6 cellular contexts compared by ENCODE assay signal in genomic region chr19:51805396-51805795, GRCh38. TPM values are rescaled to one million over a fixed set of nuclear protein-coding genes. Genes with fewer than 3 reads are reported as not detected.
"Had no signal": no experiment of that assay in that cellular context is flagged by ENCODE, and none has a peak within 500 bp of the region (broad histone marks: within the 10 kb centered on the region; RNA-seq: fewer than 3 reads in every experiment).

No MANE protein-coding gene starts in this region.

RNA-seq across cellular contexts. Expression of gene FPR3, which starts 10.4 kb away (rescaled TPM):
- total RNA-seq: activated CD8-positive, alpha-beta T cell treated with anti-CD3 and anti-CD28 coated beads for 36 hours; activated naive CD8-positive, alpha-beta T cell treated with anti-CD3 and anti-CD28 coated beads for 36 hours; activated T-cell treated with anti-CD3 and anti-CD28 coated beads, Interleukin-2, amount 50 U/mL, for 72 hours; activated T-helper 2 cell treated with anti-CD3 and anti-CD28 coated beads, Interferon-gamma antibody, Interleukin-2, Interleukin-4, amounts not matched to agents 10 μg/mL and 5 μg/mL and 100 μg/mL, durations not matched to agents 14 hours and 24 hours and 36 hours; NCI-H460; T-helper 2 cell treated with Interferon-gamma antibody and Interleukin-4, amounts not matched to agents 100 ng/mL and 5 ng/mL, for 36 hours had no signal

RNA-seq across cellular contexts. Expression of gene FPR2, which starts 44.4 kb away (rescaled TPM):
- total RNA-seq: activated CD8-positive, alpha-beta T cell treated with anti-CD3 and anti-CD28 coated beads for 36 hours; activated naive CD8-positive, alpha-beta T cell treated with anti-CD3 and anti-CD28 coated beads for 36 hours; activated T-cell treated with anti-CD3 and anti-CD28 coated beads, Interleukin-2, amount 50 U/mL, for 72 hours; activated T-helper 2 cell treated with anti-CD3 and anti-CD28 coated beads, Interferon-gamma antibody, Interleukin-2, Interleukin-4, amounts not matched to agents 10 μg/mL and 5 μg/mL and 100 μg/mL, durations not matched to agents 14 hours and 24 hours and 36 hours; NCI-H460; T-helper 2 cell treated with Interferon-gamma antibody and Interleukin-4, amounts not matched to agents 100 ng/mL and 5 ng/mL, for 36 hours had no signal

RNA-seq across cellular contexts. Expression of gene FPR1, which starts 53.7 kb away (rescaled TPM):
- total RNA-seq: activated CD8-positive, alpha-beta T cell treated with anti-CD3 and anti-CD28 coated beads for 36 hours; activated naive CD8-positive, alpha-beta T cell treated with anti-CD3 and anti-CD28 coated beads for 36 hours; activated T-cell treated with anti-CD3 and anti-CD28 coated beads, Interleukin-2, amount 50 U/mL, for 72 hours; activated T-helper 2 cell treated with anti-CD3 and anti-CD28 coated beads, Interferon-gamma antibody, Interleukin-2, Interleukin-4, amounts not matched to agents 10 μg/mL and 5 μg/mL and 100 μg/mL, durations not matched to agents 14 hours and 24 hours and 36 hours; NCI-H460; T-helper 2 cell treated with Interferon-gamma antibody and Interleukin-4, amounts not matched to agents 100 ng/mL and 5 ng/mL, for 36 hours had no signal
